In genomic region chr6:99119109-99120031, GRCh38 we compare ENCODE assay signal across 8 cellular contexts.
DNase-seq lines count a peak whose midpoint lies in the region; ATAC-seq, FAIRE-seq and TF ChIP-seq lines count a peak whose summit lies in the region.

No MANE protein-coding gene starts in this region.

- intact Hi-C loops in tibial artery (cut with DNase I; ENCODE audit: low total_unique reads): no loop called here

- no peak overlapping the region for H3K4me2 ChIP-seq in DOHH2 (ENCODE audit: low read length)

- no peaks in the 10 kb centered on the region for H3F3A ChIP-seq in DOHH2 (ENCODE audit: control insufficient read depth, insufficient read depth)

- peak; percentile 69 for TF ChIP-seq CTCF in DOHH2 (IDR thresholded peaks at IDR 0.05; ENCODE audit: low read depth, low read length, poor library complexity, severe bottlenecking)
- peak; percentile 63 for TF ChIP-seq CTCF in brain microvascular endothelial cell (IDR thresholded peaks at IDR 0.05; ENCODE audit: low read depth, low read length, missing control alignments)
- peak; percentile 61 to 65 for TF ChIP-seq CTCF in tibial artery (IDR thresholded peaks at IDR 0.05)

- H3K4me3 ChIP-seq in DOHH2 (ENCODE audit: low read length) (no peak overlapping the region), brain microvascular endothelial cell (ENCODE audit: low read depth, low read length) (no peak overlapping the region), tibial artery (no peak overlapping the region)

- H3K27me3 ChIP-seq in DOHH2 (ENCODE audit: control insufficient read depth, low read length): no peaks in the 10 kb centered on the region; the same call in 1 of the 2 replicates
- no peaks in the 10 kb centered on the region for H3K27me3 ChIP-seq in brain microvascular endothelial cell (replicated peaks)
- peaks cover 0 to 4% of the 10 kb centered on the region in 2 donors for H3K27me3 ChIP-seq in tibial artery

- H3K27ac ChIP-seq in DOHH2 (ENCODE audit: low read depth, low read length) (no peak overlapping the region), brain microvascular endothelial cell (no peak overlapping the region), tibial artery (no peak overlapping the region)

- H3K9me3 ChIP-seq in DOHH2 (ENCODE audit: control insufficient read depth, insufficient read depth, low read length): no peaks in the 10 kb centered on the region
- no peaks in the 10 kb centered on the region for H3K9me3 ChIP-seq in tibial artery

- FAIRE-seq in HTR-8/SVneo (lab: Jason Lieb, UNC): no peak

- DNase-seq in HTR-8/SVneo (ENCODE audit: insufficient read length, low spot score) (peak; percentile 32), NOMO-1 treated with dmso at 0.1 percent for 144 hours (lab: John Stamatoyannopoulos, UW; ENCODE audit: unreplicated experiment) (peak; percentile 7), brain microvascular endothelial cell (peak; percentile 47), kidney tubule cell (ENCODE audit: low spot score) (peak; percentile 73), tibial artery (no peak), ureter (ENCODE audit: low spot score) (no peak)

- peak; percentile 51 for ATAC-seq in GM19468 (IDR thresholded peaks at IDR 0.05; ENCODE audit: extremely low read depth, unreplicated experiment)

- H3K36me3 ChIP-seq in DOHH2 (ENCODE audit: control insufficient read depth, low read length) (no peaks in the 10 kb centered on the region), brain microvascular endothelial cell (replicated peaks) (no peaks in the 10 kb centered on the region), tibial artery (no peaks in the 10 kb centered on the region)

- no peaks in the 10 kb centered on the region for H4K20me1 ChIP-seq in DOHH2 (ENCODE audit: control insufficient read depth, insufficient read depth, low read depth, low read length)

- H3K4me1 ChIP-seq in DOHH2 (ENCODE audit: control insufficient read depth, low read length): no peaks in the 10 kb centered on the region
- H3K4me1 ChIP-seq in tibial artery: no peaks in the 10 kb centered on the region

- no peaks in the 10 kb centered on the region for H3K79me2 ChIP-seq in DOHH2 (ENCODE audit: control insufficient read depth, low read length)

- no peaks in the 10 kb centered on the region for H3K9me2 ChIP-seq in DOHH2 (replicated peaks; ENCODE audit: control insufficient read depth, low read length)

- in situ Hi-C loops in brain microvascular endothelial cell (cut with HindIII; ENCODE audit: low pct_ligation_motif_present, low sequenced_read_pairs): no loop called here

Comparison
In these comparisons a context has a peak if more than half of its experiments do, and no peak if none do; other contexts are left out.
1. DNase-seq: peak in HTR-8/SVneo (single experiment), NOMO-1 treated with dmso at 0.1 percent for 144 hours (single experiment), brain microvascular endothelial cell (single experiment) and kidney tubule cell (single experiment); none in tibial artery (0 of 2) and ureter (single experiment).
2. Peak in every context shown above with its lines, with median percentiles within 50 percentile points of each other: CTCF ChIP-seq.